9 cellular contexts compared by ENCODE assay signal in the genomic region with DNA sequence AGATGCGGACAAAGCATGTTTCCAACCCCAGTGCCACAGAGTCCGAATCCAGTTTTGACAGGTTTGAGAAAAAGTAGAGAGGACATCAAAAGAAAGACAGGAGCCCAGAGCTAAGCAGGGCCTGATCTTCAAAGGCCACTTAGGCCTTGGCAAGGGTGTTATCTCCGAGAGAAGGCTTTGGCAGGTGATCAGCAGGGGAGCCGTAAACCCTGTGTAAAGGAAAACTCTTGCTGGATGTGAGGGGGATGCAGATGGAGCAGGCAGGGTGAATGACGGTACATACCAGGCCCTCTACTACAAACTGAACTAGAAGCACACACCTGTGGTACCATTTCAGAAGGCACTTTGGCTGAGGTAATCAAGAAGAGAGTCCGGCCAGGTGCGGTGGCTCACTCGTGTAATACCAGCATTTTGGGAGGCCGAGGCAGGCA. TPM values are rescaled to one million over a fixed set of nuclear protein-coding genes. Genes with fewer than 3 reads are reported as not detected.
DNase-seq lines count a peak whose midpoint lies in the region; ATAC-seq lines count a peak whose summit lies in the region.
"Had no signal": no experiment of that assay in that cellular context is flagged by ENCODE, and none has a peak within 500 bp of the region (broad histone marks: within the 10 kb centered on the region; RNA-seq: fewer than 3 reads in every experiment).

No MANE protein-coding gene starts in this region.

- H3K4ac ChIP-seq in neuronal stem cell (ENCODE audit: low read length) = no peak overlapping the region

- H2BK120ac ChIP-seq in neuronal stem cell (ENCODE audit: low read depth, low read length) = no peak overlapping the region

- peaks cover 21 to 41% (median 25%) of the 10 kb centered on the region in 3 donors for H3K36me3 Mint-ChIP-seq in CD8-positive, alpha-beta memory T cell
- peaks cover 45% of the 10 kb centered on the region for H3K36me3 Mint-ChIP-seq in dendritic cell treated with granulocyte-macrophage colony-stimulating factor and Interleukin-4, amounts not matched to agents 40 ng/mL and 50 ng/mL, for 4 days (ENCODE audit: low read depth)

- H3K14ac ChIP-seq in neuronal stem cell (ENCODE audit: low read length) = no peak overlapping the region

- H2AK5ac ChIP-seq in neuronal stem cell (ENCODE audit: low read depth, low read length) = no peak overlapping the region

- H3K27me3 Mint-ChIP-seq in CD8-positive, alpha-beta memory T cell = peaks cover 0 to 14% of the 10 kb centered on the region in 2 donors
- H3K27me3 Mint-ChIP-seq in dendritic cell treated with granulocyte-macrophage colony-stimulating factor and Interleukin-4, amounts not matched to agents 40 ng/mL and 50 ng/mL, for 4 days = no peaks in the 10 kb centered on the region

- no peak overlapping the region for H2BK15ac ChIP-seq in neuronal stem cell (ENCODE audit: low read length)

- H3K4me1 Mint-ChIP-seq in CD8-positive, alpha-beta memory T cell = peaks cover 34 to 43% (median 41%) of the 10 kb centered on the region in 3 donors
- peaks cover 36% of the 10 kb centered on the region for H3K4me1 Mint-ChIP-seq in dendritic cell treated with granulocyte-macrophage colony-stimulating factor and Interleukin-4, amounts not matched to agents 40 ng/mL and 50 ng/mL, for 4 days (ENCODE audit: low read depth)

- H2BK5ac ChIP-seq in neuronal stem cell (ENCODE audit: low read length) = no peak overlapping the region

- H3K9me3 Mint-ChIP-seq in CD8-positive, alpha-beta memory T cell = peaks cover 0 to 4% (median 0%) of the 10 kb centered on the region in 5 donors
- H3K9me3 Mint-ChIP-seq in dendritic cell treated with granulocyte-macrophage colony-stimulating factor and Interleukin-4, amounts not matched to agents 40 ng/mL and 50 ng/mL, for 4 days = no peaks in the 10 kb centered on the region

- no peak for ATAC-seq in HG02870 (IDR thresholded peaks at IDR 0.05; ENCODE audit: unreplicated experiment)

- no peak overlapping the region for H3K23ac ChIP-seq in neuronal stem cell (ENCODE audit: low read depth, low read length, poor library complexity)

- no peaks in the 10 kb centered on the region for H3K27me3 ChIP-seq in CD8-positive, alpha-beta memory T cell (ENCODE audit: insufficient read depth, low read length, poor library complexity, severe bottlenecking)
- no peaks in the 10 kb centered on the region for H3K27me3 ChIP-seq in neuronal stem cell (ENCODE audit: control insufficient read depth in 3 of 3, insufficient read depth in 3 of 3, low read depth in 1 of 3, low read length in 3 of 3)

- H3K4me2 ChIP-seq in neuronal stem cell (ENCODE audit: insufficient read depth, low read length, poor library complexity, severe bottlenecking) = no peak overlapping the region

- H3K36me3 ChIP-seq in CD8-positive, alpha-beta memory T cell (ENCODE audit: insufficient read depth, low read length) = peaks cover 21% of the 10 kb centered on the region
- peaks cover 9 to 28% of the 10 kb centered on the region in 2 donors for H3K36me3 ChIP-seq in neuronal stem cell (replicated peaks in 1 of 2; ENCODE audit: control insufficient read depth in 2 of 2, insufficient read depth in 2 of 2, low read length in 2 of 2)

- peak in 1 of 5 donors; percentile 36 for DNase-seq in CD8-positive, alpha-beta memory T cell
- peak; percentile 50 for DNase-seq in NCI-H2029 treated with DMSO at 0.1 percent for 48 hours (lab: John Stamatoyannopoulos, UW)
- no peak for DNase-seq in neuronal stem cell (ENCODE audit: low spot score)
- DNase-seq in SHP77 (lab: John Stamatoyannopoulos, UW) = no peak
- DNase-seq in activated CD4-positive, alpha-beta T cell treated with anti-CD3 and anti-CD28 coated beads, Interleukin-2, amount 50 U/mL, for 48 hours = no peak
- no peak for DNase-seq in DMS153 treated with DMSO at 0.1 percent for 48 hours (lab: John Stamatoyannopoulos, UW; ENCODE audit: unreplicated experiment)

- H3K4me3 Mint-ChIP-seq in CD8-positive, alpha-beta memory T cell = peak overlapping the region in 6 of 7 donors; percentile 90 to 99 (median 97)
- peak overlapping the region; percentile 96 for H3K4me3 Mint-ChIP-seq in dendritic cell treated with granulocyte-macrophage colony-stimulating factor and Interleukin-4, amounts not matched to agents 40 ng/mL and 50 ng/mL, for 4 days

- H2BK12ac ChIP-seq in neuronal stem cell (ENCODE audit: low read length) = no peak overlapping the region

- CTCF ChIA-PET in CD8-positive, alpha-beta memory T cell (lab: Charles Lee) = no interaction called here

- peak overlapping the region; percentile 97 for H3K27ac ChIP-seq in CD8-positive, alpha-beta memory T cell (ENCODE audit: low read depth, low read length)
- H3K27ac ChIP-seq in neuronal stem cell (replicated peaks; ENCODE audit: low read length) = no peak overlapping the region

- peaks cover 34% of the 10 kb centered on the region for H3K4me1 ChIP-seq in CD8-positive, alpha-beta memory T cell (ENCODE audit: insufficient read depth, low read length)
- H3K4me1 ChIP-seq in neuronal stem cell (ENCODE audit: control insufficient read depth in 2 of 2, insufficient read depth in 1 of 2, low read depth in 1 of 2, low read length in 2 of 2) = peaks cover 10 to 27% of the 10 kb centered on the region in 2 donors

- no CpG with 5 or more reads among the region's 9 CpGs for WGBS in neuronal stem cell (ENCODE audit: extremely low coverage in 2 of 2, insufficient read length in 2 of 2, insufficient replicate concordance in 1 of 2), 2 donors

- H4K8ac ChIP-seq in neuronal stem cell (ENCODE audit: low read depth, low read length) = no peak overlapping the region

- POLR2A ChIA-PET in CD8-positive, alpha-beta memory T cell (lab: Charles Lee) = interaction anchor here (0.6 to 5.3 kb wide), 4 partner anchors 12 to 75 kb away, joined by 3 to 51 read pairs (median 36); partner anchors contain the start of genes CANX and RUFY1

- H3K9ac ChIP-seq in neuronal stem cell (ENCODE audit: low read depth, low read length, poor library complexity) = no peak overlapping the region

- intact Hi-C loops in dendritic cell treated with granulocyte-macrophage colony-stimulating factor and Interleukin-4, amounts not matched to agents 40 ng/mL and 50 ng/mL, for 4 days (cut with micrococcal nuclease) = loop anchor here (5.0 kb wide), 1 partner anchor 42 kb away; no protein-coding TSS in a partner anchor

- no peak overlapping the region for H4K91ac ChIP-seq in neuronal stem cell (ENCODE audit: low read depth, low read length, poor library complexity)

- no peaks in the 10 kb centered on the region for H3K9me3 ChIP-seq in CD8-positive, alpha-beta memory T cell (ENCODE audit: low read length)
- H3K9me3 ChIP-seq in neuronal stem cell (replicated peaks in 1 of 2; ENCODE audit: control insufficient read depth in 2 of 2, insufficient read depth in 1 of 2, low read depth in 1 of 2, low read length in 2 of 2) = no peaks in the 10 kb centered on the region

- peak overlapping the region; percentile 73 for H3K4me3 ChIP-seq in CD8-positive, alpha-beta memory T cell (ENCODE audit: low read length)
- peak overlapping the region in 1 of 2 donors; percentile 75 for H3K4me3 ChIP-seq in neuronal stem cell (ENCODE audit: low read length in 2 of 2)

- H3K18ac ChIP-seq in neuronal stem cell (ENCODE audit: low read length) = peak overlapping the region; percentile 2

- H3K79me1 ChIP-seq in neuronal stem cell (ENCODE audit: low read depth, low read length) = peaks cover 6% of the 10 kb centered on the region

- peak overlapping the region; percentile 90 for H2AFZ ChIP-seq in neuronal stem cell (ENCODE audit: low read length)

- H3K27ac Mint-ChIP-seq in CD8-positive, alpha-beta memory T cell = peak overlapping the region; percentile 95 to 100 (median 99)
- peak overlapping the region; percentile 97 for H3K27ac Mint-ChIP-seq in dendritic cell treated with granulocyte-macrophage colony-stimulating factor and Interleukin-4, amounts not matched to agents 40 ng/mL and 50 ng/mL, for 4 days

RNA-seq across cellular contexts. Expression of gene HNRNPH1, which starts 1.4 kb away (rescaled TPM):
- total RNA-seq in CD8-positive, alpha-beta memory T cell = 100 to 1,000 TPM; 929 to 961 TPM
- 103 TPM for polyA plus RNA-seq in CD8-positive, alpha-beta memory T cell
- polyA plus RNA-seq in neuronal stem cell (2013, experiment 1 of 2) = 464 TPM
- polyA plus RNA-seq in neuronal stem cell (2013, experiment 2 of 2) = 477 TPM

RNA-seq across cellular contexts. Expression of gene CBY3, which starts 56.0 kb away (rescaled TPM):
- total RNA-seq in CD8-positive, alpha-beta memory T cell = under 1 TPM; 0.57 to 0.91 TPM
- polyA plus RNA-seq in CD8-positive, alpha-beta memory T cell = not detected
- polyA plus RNA-seq in neuronal stem cell (2013, experiment 1 of 2) = not detected
- polyA plus RNA-seq in neuronal stem cell (2013, experiment 2 of 2) = 0.07 TPM
- total RNA-seq: T-helper 1 cell treated with Interleukin-12 subunit alpha and Interleukin-12 subunit beta and Interleukin-4 antibody, amounts not matched to agents 30 ng/mL and 1 ng/mL, for 36 hours had no signal
